In the genomic region with DNA sequence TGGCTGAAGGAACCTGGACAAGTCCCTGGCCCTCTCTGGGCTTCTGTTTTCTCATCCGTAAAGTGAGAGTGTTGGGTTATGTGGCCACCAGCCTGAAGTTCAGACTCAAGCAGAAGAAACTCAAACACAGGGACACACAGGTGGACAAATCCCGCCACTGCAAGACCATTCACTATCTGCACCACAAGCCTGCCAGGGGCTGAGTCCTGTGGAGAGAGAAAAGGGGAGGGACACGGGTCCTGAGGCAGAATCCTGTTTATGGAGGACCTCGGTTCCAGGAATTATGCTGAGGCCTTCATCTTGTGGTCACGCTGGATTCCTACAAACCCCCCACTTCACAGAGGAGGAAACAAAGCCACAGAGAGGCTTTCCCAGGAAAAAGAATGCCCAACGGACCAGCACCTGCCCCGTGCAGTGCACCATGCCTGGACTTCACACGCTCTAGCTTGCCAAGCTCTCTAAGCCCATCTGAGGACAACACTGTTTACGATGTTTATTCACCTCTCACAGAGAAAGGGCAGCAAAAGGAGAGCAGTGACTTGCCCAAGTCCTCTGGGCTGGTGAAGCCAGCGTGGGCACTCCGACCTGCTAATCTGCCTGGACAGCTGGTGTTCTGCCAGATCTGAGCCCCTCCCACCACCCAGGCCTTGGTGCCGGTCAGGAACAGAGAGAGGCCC, we compare ENCODE assay signal across 19 cellular contexts. TPM values are rescaled to one million over a fixed set of nuclear protein-coding genes. Genes with fewer than 3 reads are reported as not detected.
"Had no signal": no experiment of that assay in that cellular context is flagged by ENCODE, and none has a peak within 500 bp of the region (broad histone marks: within the 10 kb centered on the region; RNA-seq: fewer than 3 reads in every experiment).

No MANE protein-coding gene starts in this region.

- H3K27me3 ChIP-seq: ascending aorta, breast epithelium, heart right ventricle, neural progenitor cell, pancreas, uterus had no signal

- H3K4me1 ChIP-seq: ascending aorta, breast epithelium, gastroesophageal sphincter, pancreas, tibial artery, uterus had no signal

- H3K9me3 ChIP-seq: ascending aorta, breast epithelium, gastroesophageal sphincter, heart right ventricle, pancreas, tibial artery, uterus had no signal

- FAIRE-seq: pancreas had no signal

- H3K9ac ChIP-seq: neural progenitor cell had no signal

- H3K4me3 ChIP-seq: ascending aorta, breast epithelium, gastroesophageal sphincter, heart right ventricle, lung, neural progenitor cell, pancreas, tibial artery, uterus had no signal

- H3K36me3 ChIP-seq: ascending aorta, breast epithelium, gastroesophageal sphincter, heart right ventricle, neural progenitor cell, pancreas, tibial artery, uterus had no signal

- H3K27ac ChIP-seq: ascending aorta, breast epithelium, gastroesophageal sphincter, heart right ventricle, neural progenitor cell, pancreas, tibial artery, uterus had no signal

- DNase-seq: activated CD4-positive, alpha-beta T cell treated with anti-CD3 and anti-CD28 coated beads, Interleukin-2, amount 50 U/mL, for 48 hours; activated CD8-positive, alpha-beta memory T cell treated with anti-CD3 and anti-CD28 coated beads, Interleukin-2, amount 10 ng/mL, durations not matched to agents 7 days and 5 days; activated naive CD4-positive, alpha-beta T cell treated with anti-CD3 and anti-CD28 coated beads for 36 hours; activated T-cell treated with anti-CD3 and anti-CD28 coated beads, Interleukin-2, amount 50 U/mL, for 1 hour; heart right ventricle; left colon; midbrain; naive B cell; pancreas; T1000; tibial artery; uterus had no signal

RNA-seq across cellular contexts. Expression of a gene that starts 1.3 kb away (rescaled TPM):
- total RNA-seq: activated CD8-positive, alpha-beta memory T cell treated with anti-CD3 and anti-CD28 coated beads, Interleukin-2, amount 10 ng/mL, durations not matched to agents 7 days and 5 days; activated naive CD4-positive, alpha-beta T cell treated with anti-CD3 and anti-CD28 coated beads for 36 hours; activated T-helper 2 cell treated with anti-CD3 and anti-CD28 coated beads, Interferon-gamma antibody, Interleukin-2, Interleukin-4, amounts not matched to agents 10 μg/mL and 5 μg/mL and 100 μg/mL, durations not matched to agents 14 hours and 24 hours and 36 hours; epithelial cell of proximal tubule; left colon had no signal
- polyA plus RNA-seq: pancreas had no signal

RNA-seq across cellular contexts. Expression of a gene that starts 39.1 kb away (rescaled TPM):
- total RNA-seq: ascending aorta had no signal
